In the genomic region with DNA sequence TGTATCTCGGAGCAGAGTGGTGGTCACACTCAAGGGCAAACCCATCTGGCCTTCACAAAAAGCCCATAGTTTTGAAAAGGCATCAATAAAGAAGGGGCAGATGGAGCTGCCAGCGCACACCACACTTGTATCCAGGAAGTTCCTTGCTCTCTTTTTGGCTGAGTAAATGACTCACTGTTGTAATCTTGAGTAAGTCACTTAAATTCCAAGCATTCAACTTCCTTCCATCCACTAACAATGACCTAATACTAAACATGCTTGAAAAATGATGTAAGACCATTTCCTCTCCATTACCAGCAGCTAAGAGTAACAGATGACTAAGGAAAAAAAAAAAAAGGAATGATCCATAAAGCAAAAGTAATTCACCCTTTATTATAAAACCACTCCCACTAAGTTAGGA, we compare ENCODE assay signal across 9 cellular contexts. TPM values are rescaled to one million over a fixed set of nuclear protein-coding genes. Genes with fewer than 3 reads are reported as not detected.
DNase-seq lines count a peak whose midpoint lies in the region; ATAC-seq, FAIRE-seq and TF ChIP-seq lines count a peak whose summit lies in the region.
"Had no signal": no experiment of that assay in that cellular context is flagged by ENCODE, and none has a peak within 500 bp of the region (broad histone marks: within the 10 kb centered on the region; RNA-seq: fewer than 3 reads in every experiment).

No MANE protein-coding gene starts in this region.

- TF ChIP-seq CTCF in CD14-positive monocyte (IDR thresholded peaks at IDR 0.05) (no peak), mesothelial cell of epicardium (IDR thresholded peaks at IDR 0.05; ENCODE audit: unreplicated experiment) (no peak)

- H3K27me3 Mint-ChIP-seq in CD14-positive monocyte (ENCODE audit: low read depth in 3 of 3) (peaks cover 0 to 3% (median 3%) of the 10 kb centered on the region in 3 donors), mesothelial cell of epicardium (ENCODE audit: low read depth) (no peaks in the 10 kb centered on the region)

- H3K27ac Mint-ChIP-seq in CD14-positive monocyte = peak overlapping the region in 6 of 7 donors; percentile 79 to 94 (median 90)
- H3K27ac Mint-ChIP-seq in mesothelial cell of epicardium = peak overlapping the region; percentile 73

- ATAC-seq in GM21528 (IDR thresholded peaks at IDR 0.05; ENCODE audit: low FRiP score, unreplicated experiment) (no peak), GM19351 (IDR thresholded peaks at IDR 0.05; ENCODE audit: unreplicated experiment) (no peak)
- ATAC-seq in activated CD4-positive, CD25-positive, alpha-beta regulatory T cell treated with anti-CD3 and anti-CD28 coated beads, Interleukin-2, amount 50 U/mL, for 24 hours = no peak

- intact Hi-C loops in CD14-positive monocyte (cut with micrococcal nuclease) = loop anchor here (10.0 kb wide), 2 partner anchors 98 to 112 kb away; partner anchors contain the start of gene USP53 (in 1 of the 2)

- peaks cover 0 to 3% (median 0%) of the 10 kb centered on the region in 7 donors for H3K9me3 Mint-ChIP-seq in CD14-positive monocyte
- H3K9me3 Mint-ChIP-seq in mesothelial cell of epicardium = no peaks in the 10 kb centered on the region

- peak; percentile 92 for FAIRE-seq in endometrium (lab: Jason Lieb, UNC)
- FAIRE-seq: frontal cortex had no signal

- DNase-seq in CD14-positive monocyte (ENCODE audit: low spot score) (no peak), NOMO-1 treated with DMSO at 0.1 percent for 48 hours (lab: John Stamatoyannopoulos, UW; ENCODE audit: unreplicated experiment) (peak; percentile 91), mesothelial cell of epicardium (ENCODE audit: low spot score in 2 of 2, unreplicated experiment in 2 of 2) (no peak), midbrain (lab: John Stamatoyannopoulos, UW) (no peak)

- peak overlapping the region in 1 of 2 donors; percentile 26 for H3K4me3 Mint-ChIP-seq in CD14-positive monocyte
- H3K4me3 Mint-ChIP-seq in mesothelial cell of epicardium = no peak overlapping the region

- H3K4me1 Mint-ChIP-seq in CD14-positive monocyte (peaks cover 39% of the 10 kb centered on the region), mesothelial cell of epicardium (peaks cover 31% of the 10 kb centered on the region)

- H3K36me3 Mint-ChIP-seq in CD14-positive monocyte (no peaks in the 10 kb centered on the region), mesothelial cell of epicardium (no peaks in the 10 kb centered on the region)

RNA-seq across cellular contexts. Expression of gene MYOZ2, which starts 32.4 kb away (rescaled TPM):
- polyA plus RNA-seq in CD14-positive monocyte = not detected
- 0.14 to 0.16 TPM (median 0.16 TPM) in 3 replicates for total RNA-seq in mesothelial cell of epicardium
